29 cellular contexts compared by ENCODE assay signal in the genomic region with DNA sequence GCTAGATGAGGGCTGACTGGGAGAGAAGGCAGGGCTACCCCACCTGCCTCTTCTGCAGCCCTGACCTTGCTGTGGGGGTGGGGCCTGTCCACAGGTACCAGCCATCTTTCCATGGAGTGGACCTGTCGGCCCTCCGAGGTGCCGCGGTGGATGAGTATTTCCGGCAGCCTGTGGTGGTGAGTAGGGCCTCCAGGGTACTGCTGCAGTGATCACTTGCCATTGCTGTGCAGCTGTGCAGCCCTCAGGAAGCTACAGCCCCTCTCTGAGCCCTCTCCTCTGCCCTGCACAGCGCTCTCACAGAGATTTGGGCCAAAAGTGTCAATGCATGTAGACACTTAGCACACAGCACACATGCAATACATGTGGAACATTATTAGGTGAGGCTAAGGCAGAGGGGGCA.
"Had no signal": no experiment of that assay in that cellular context is flagged by ENCODE, and none has a peak within 500 bp of the region (broad histone marks: within the 10 kb centered on the region; RNA-seq: fewer than 3 reads in every experiment).

No MANE protein-coding gene starts in this region.

- H3K36me3 ChIP-seq: breast epithelium had no signal

- H3K27ac ChIP-seq: ascending aorta, breast epithelium, cardiac muscle cell, colonic mucosa, gastroesophageal sphincter, heart right ventricle had no signal

- H3K4me3 ChIP-seq: ascending aorta, breast epithelium, cardiac muscle cell, colonic mucosa, esophagus squamous epithelium, gastroesophageal sphincter, heart right ventricle had no signal

- H3K4me1 ChIP-seq: ascending aorta, breast epithelium, colonic mucosa, gastroesophageal sphincter, heart right ventricle had no signal

- DNase-seq: activated CD4-positive, alpha-beta memory T cell treated with anti-CD3 and anti-CD28 coated beads, Interleukin-2, amount 10 ng/mL, durations not matched to agents 7 days and 5 days; activated CD4-positive, alpha-beta T cell treated with anti-CD3 and anti-CD28 coated beads for 36 hours; activated CD4-positive, alpha-beta T cell treated with anti-CD3 and anti-CD28 coated beads, Interleukin-2, amount 10 ng/mL, durations not matched to agents 24 days and 14 days; activated CD4-positive, alpha-beta T cell treated with anti-CD3 and anti-CD28 coated beads, Interleukin-2, amount 50 U/mL, for 4 hours; activated CD4-positive, CD25-positive, alpha-beta regulatory T cell; activated CD4-positive, CD25-positive, alpha-beta regulatory T cell treated with anti-CD3 and anti-CD28 coated beads, Interleukin-2, amount 50 U/mL, for 72 hours; activated CD8-positive, alpha-beta memory T cell treated with anti-CD3 and anti-CD28 coated beads, Interleukin-2, amount 50 U/mL, for 48 hours; activated gamma-delta T cell; activated naive CD4-positive, alpha-beta T cell; activated naive CD4-positive, alpha-beta T cell treated with anti-CD3 and anti-CD28 coated beads, Interleukin-2, amount 10 ng/mL, durations not matched to agents 7 days and 5 days; activated naive CD8-positive, alpha-beta T cell treated with anti-CD3 and anti-CD28 coated beads, Interleukin-2, amount 10 ng/mL, durations not matched to agents 7 days and 5 days; activated T-cell treated with anti-CD3 and anti-CD28 coated beads for 4 hours; activated T-cell treated with anti-CD3 and anti-CD28 coated beads, Interleukin-2, amount 50 U/mL, for 24 hours; activated T-cell treated with anti-CD3 and anti-CD28 coated beads, Interleukin-2, amount 50 U/mL, for 72 hours; central memory CD4-positive, alpha-beta T cell; cerebellar nuclear complex; colonic mucosa; effector CD8-positive, alpha-beta T cell; esophagus squamous epithelium; foreskin melanocyte; heart right ventricle; T-helper 2 cell had no signal

- ATAC-seq: activated CD4-positive, alpha-beta T cell treated with anti-CD3 and anti-CD28 coated beads for 36 hours; activated naive CD4-positive, alpha-beta T cell treated with anti-CD3 and anti-CD28 coated beads, Interleukin-2, amount 50 U/mL, for 72 hours; activated T-cell treated with anti-CD3 and anti-CD28 coated beads, Interleukin-2, amount 50 U/mL, for 72 hours; gastroesophageal sphincter; heart right ventricle had no signal

- H3K27me3 ChIP-seq: ascending aorta, breast epithelium, cardiac muscle cell, colonic mucosa, esophagus squamous epithelium, gastroesophageal sphincter, heart right ventricle had no signal

- FAIRE-seq: endometrium, endothelial cell of umbilical vein had no signal

- H3K9me3 ChIP-seq: ascending aorta, breast epithelium, colonic mucosa, esophagus squamous epithelium, gastroesophageal sphincter, heart right ventricle had no signal
